In genomic region chr1:47887060-47887851, GRCh38 we compare ENCODE assay signal across 25 cellular contexts.
"Had no signal": no experiment of that assay in that cellular context is flagged by ENCODE, and none has a peak within 500 bp of the region (broad histone marks: within the 10 kb centered on the region; RNA-seq: fewer than 3 reads in every experiment).

No MANE protein-coding gene starts in this region.

- H2AFZ ChIP-seq: neural progenitor cell, parathyroid adenoma had no signal

- H3K4me3 ChIP-seq: coronary artery, lung, neural progenitor cell, prostate gland, right atrium auricular region, sigmoid colon, thoracic aorta, tibial nerve, upper lobe of left lung had no signal

- H3K27ac ChIP-seq: coronary artery, neural progenitor cell, parathyroid adenoma, prostate gland, right atrium auricular region, sigmoid colon, thoracic aorta, tibial nerve, upper lobe of left lung had no signal

- H3K27me3 Mint-ChIP-seq: memory B cell had no signal

- H3K4me3 Mint-ChIP-seq: memory B cell; naive thymus-derived CD4-positive, alpha-beta T cell; nephron; neural progenitor cell; stimulated activated effector memory CD8-positive, alpha-beta T cell treated with anti-CD3 and anti-CD28 coated beads, Interleukin-12 subunit alpha, Interleukin-12 subunit beta, amount 100 ng/mL, for 72 hours had no signal

- H3K9ac ChIP-seq: neural progenitor cell, parathyroid adenoma had no signal

- DNase-seq: dermis blood vessel endothelial cell; effector memory CD4-positive, alpha-beta T cell; head of caudate nucleus; kidney; midbrain; naive thymus-derived CD4-positive, alpha-beta T cell; sigmoid colon; stimulated activated CD4-positive, alpha-beta T cell treated with anti-CD3 and anti-CD28 coated beads, Interleukin-2, amount 100 ng/mL, for 24 hours; stimulated activated CD4-positive, alpha-beta T cell treated with anti-CD3 and anti-CD28 coated beads, Interleukin-4, amount 100 ng/mL, for 24 hours; stimulated activated naive CD4-positive, alpha-beta T cell treated with Interleukin-2 at 50 U/mL for 16 hours; upper lobe of left lung had no signal

- H3K9me3 ChIP-seq: prostate gland, right atrium auricular region, sigmoid colon, thoracic aorta, tibial nerve, upper lobe of left lung had no signal

- H3K9me3 Mint-ChIP-seq: memory B cell; nephron; neural progenitor cell; stimulated activated effector memory CD8-positive, alpha-beta T cell treated with anti-CD3 and anti-CD28 coated beads, Interleukin-12 subunit alpha, Interleukin-12 subunit beta, amount 100 ng/mL, for 72 hours had no signal

- H3K27me3 ChIP-seq: neural progenitor cell, right atrium auricular region, sigmoid colon, tibial nerve, upper lobe of left lung had no signal

- H3K36me3 ChIP-seq: neural progenitor cell, prostate gland, right atrium auricular region, sigmoid colon, thoracic aorta, tibial nerve, upper lobe of left lung had no signal

- H3K27ac Mint-ChIP-seq: memory B cell; naive thymus-derived CD4-positive, alpha-beta T cell; neural progenitor cell; stimulated activated effector memory CD8-positive, alpha-beta T cell treated with anti-CD3 and anti-CD28 coated beads, Interleukin-12 subunit alpha, Interleukin-12 subunit beta, amount 100 ng/mL, for 72 hours had no signal

- H3K4me1 ChIP-seq: neural progenitor cell, parathyroid adenoma, prostate gland, tibial nerve, upper lobe of left lung had no signal

- H3K4me2 ChIP-seq: neural progenitor cell had no signal

- FAIRE-seq: frontal cortex, kidney, urothelium cell line had no signal

- H3K79me2 ChIP-seq: parathyroid adenoma had no signal

- H3K36me3 Mint-ChIP-seq: memory B cell; naive thymus-derived CD4-positive, alpha-beta T cell; neural progenitor cell; stimulated activated effector memory CD8-positive, alpha-beta T cell treated with anti-CD3 and anti-CD28 coated beads, Interleukin-12 subunit alpha, Interleukin-12 subunit beta, amount 100 ng/mL, for 72 hours had no signal

- H3K4me1 Mint-ChIP-seq: memory B cell; naive thymus-derived CD4-positive, alpha-beta T cell; stimulated activated effector memory CD8-positive, alpha-beta T cell treated with anti-CD3 and anti-CD28 coated beads, Interleukin-12 subunit alpha, Interleukin-12 subunit beta, amount 100 ng/mL, for 72 hours had no signal

- ATAC-seq: left lobe of liver; naive thymus-derived CD4-positive, alpha-beta T cell; stimulated activated effector memory CD8-positive, alpha-beta T cell treated with anti-CD3 and anti-CD28 coated beads, Interleukin-12 subunit alpha, Interleukin-12 subunit beta, amount 100 ng/mL, for 72 hours had no signal
